25 cellular contexts compared by ENCODE assay signal in genomic region chr3:114392831-114393230, GRCh38.
"Had no signal": no experiment of that assay in that cellular context is flagged by ENCODE, and none has a peak within 500 bp of the region (broad histone marks: within the 10 kb centered on the region; RNA-seq: fewer than 3 reads in every experiment).

No MANE protein-coding gene starts in this region.

- H3K27me3 Mint-ChIP-seq: activated naive CD4-positive, alpha-beta T cell treated with anti-CD3 and anti-CD28 coated beads, Interleukin-2, amount 50 U/mL, for 24 hours; brain; natural killer cell treated with Interleukin-12 subunit alpha and Interleukin-12 subunit beta and Interleukin-15 and Interleukin-18, amount 100 ng/mL, for 72 hours had no signal

- H2AFZ ChIP-seq: hepatocyte had no signal

- ATAC-seq: esophagus mucosa; left lung; natural killer cell treated with Interleukin-12 subunit alpha and Interleukin-12 subunit beta and Interleukin-15 and Interleukin-18, amount 100 ng/mL, for 72 hours had no signal

- H3K36me3 Mint-ChIP-seq: natural killer cell treated with Interleukin-12 subunit alpha and Interleukin-12 subunit beta and Interleukin-15 and Interleukin-18, amount 100 ng/mL, for 72 hours had no signal

- H3K9me3 ChIP-seq: left lung, ovary, prostate gland, right atrium auricular region, spleen, thoracic aorta, upper lobe of left lung had no signal

- H3K4me1 ChIP-seq: left lung, prostate gland, upper lobe of left lung had no signal

- FAIRE-seq: frontal cortex had no signal

- H3K36me3 ChIP-seq: ovary, prostate gland had no signal

- H3K27me3 ChIP-seq: hepatocyte, left lung, ovary, right atrium auricular region, spleen, upper lobe of left lung had no signal

- H3K27ac Mint-ChIP-seq: activated naive CD4-positive, alpha-beta T cell treated with anti-CD3 and anti-CD28 coated beads, Interleukin-2, amount 50 U/mL, for 24 hours; natural killer cell treated with Interleukin-12 subunit alpha and Interleukin-12 subunit beta and Interleukin-15 and Interleukin-18, amount 100 ng/mL, for 72 hours had no signal

- H3K9me3 Mint-ChIP-seq: activated naive CD4-positive, alpha-beta T cell treated with anti-CD3 and anti-CD28 coated beads, Interleukin-2, amount 50 U/mL, for 24 hours; brain had no signal

- H3K79me2 ChIP-seq: hepatocyte had no signal

- H3K27ac ChIP-seq: hepatocyte, left lung, ovary, prostate gland, right atrium auricular region, spleen, thoracic aorta, upper lobe of left lung had no signal

- H3K4me3 Mint-ChIP-seq: activated naive CD4-positive, alpha-beta T cell treated with anti-CD3 and anti-CD28 coated beads, Interleukin-2, amount 50 U/mL, for 24 hours; brain; natural killer cell treated with Interleukin-12 subunit alpha and Interleukin-12 subunit beta and Interleukin-15 and Interleukin-18, amount 100 ng/mL, for 72 hours had no signal

- H3K4me3 ChIP-seq: hepatocyte, left lung, ovary, prostate gland, right atrium auricular region, spleen, thoracic aorta, upper lobe of left lung had no signal

- DNase-seq: activated CD4-positive, alpha-beta T cell treated with anti-CD3 and anti-CD28 coated beads for 1 hour; activated CD4-positive, alpha-beta T cell treated with anti-CD3 and anti-CD28 coated beads, Interleukin-2, amount 50 U/mL, for 1 hour; activated gamma-delta T cell treated with Interleukin-2 at 50 U/mL for 16 hours; activated T-cell treated with anti-CD3 and anti-CD28 coated beads, Interleukin-2, amount 50 U/mL, for 1 hour; central memory CD4-positive, alpha-beta T cell; dermis blood vessel endothelial cell; effector CD8-positive, alpha-beta T cell; glutamatergic neuron; kidney glomerular epithelial cell; left lung; ovary; spleen; stimulated activated CD4-positive, alpha-beta T cell treated with anti-CD3 and anti-CD28 coated beads, Interleukin-4, amount 100 ng/mL, for 1 hour; stimulated activated naive CD4-positive, alpha-beta T cell treated with Interleukin-2 at 50 U/mL for 16 hours; T-helper 9 cell; upper lobe of left lung had no signal

- H3K4me2 ChIP-seq: hepatocyte had no signal
